ENCODE assay signal across 11 cellular contexts in genomic region chr16:86751081-86752030, GRCh38.
DNase-seq lines count a peak whose midpoint lies in the region; ATAC-seq, FAIRE-seq and TF ChIP-seq lines count a peak whose summit lies in the region.
"Had no signal": no experiment of that assay in that cellular context is flagged by ENCODE, and none has a peak within 500 bp of the region (broad histone marks: within the 10 kb centered on the region; RNA-seq: fewer than 3 reads in every experiment).

No MANE protein-coding gene starts in this region.

- H3K27ac Mint-ChIP-seq in HFFc6 (peak overlapping the region; percentile 95), glutamatergic neuron (ENCODE audit: unreplicated experiment) (no peak overlapping the region)
- H3K27ac Mint-ChIP-seq: activated T-cell treated with anti-CD3 and anti-CD28 coated beads, Interleukin-2, amount 50 U/mL, for 72 hours; T-helper 17 cell had no signal

- no peak for FAIRE-seq in frontal cortex (lab: Jason Lieb, UNC)

- H3K9me3 Mint-ChIP-seq in HFFc6 = no peaks in the 10 kb centered on the region
- H3K9me3 Mint-ChIP-seq in glutamatergic neuron (ENCODE audit: unreplicated experiment) = peaks cover 1% of the 10 kb centered on the region
- H3K9me3 Mint-ChIP-seq: activated T-cell treated with anti-CD3 and anti-CD28 coated beads, Interleukin-2, amount 50 U/mL, for 72 hours had no signal

- no peaks in the 10 kb centered on the region for H3K36me3 Mint-ChIP-seq in HFFc6 (ENCODE audit: low read depth)
- no peaks in the 10 kb centered on the region for H3K36me3 Mint-ChIP-seq in glutamatergic neuron (ENCODE audit: unreplicated experiment)

- no peak for ATAC-seq in GM19035 (IDR thresholded peaks at IDR 0.05; ENCODE audit: unreplicated experiment)
- ATAC-seq: activated T-cell treated with anti-CD3 and anti-CD28 coated beads, Interleukin-2, amount 50 U/mL, for 72 hours; T-helper 17 cell had no signal

- H3K27me3 Mint-ChIP-seq in HFFc6 (ENCODE audit: insufficient read depth) (no peaks in the 10 kb centered on the region; the same call in 1 of the 2 replicates), glutamatergic neuron (ENCODE audit: unreplicated experiment) (peaks cover 6% of the 10 kb centered on the region)

- H3K4me1 Mint-ChIP-seq in HFFc6 (ENCODE audit: low read depth) (peaks cover 25% of the 10 kb centered on the region), glutamatergic neuron (ENCODE audit: low read depth, unreplicated experiment) (no peaks in the 10 kb centered on the region)
- H3K4me1 Mint-ChIP-seq: T-helper 17 cell had no signal

- TF ChIP-seq CTCF in HFFc6 (IDR thresholded peaks at IDR 0.05) (no peak), glutamatergic neuron (IDR thresholded peaks at IDR 0.05; ENCODE audit: partially characterized antibody, unreplicated experiment) (no peak)

- DNase-seq in HFFc6 (peak; percentile 78), amniotic stem cell (lab: John Stamatoyannopoulos, UW) (peak; percentile 66), glomerular visceral epithelial cell (ENCODE audit: extremely low spot score) (peak; percentile 83), stromal cell of bone marrow (ENCODE audit: low read depth) (peak; percentile 86), frontal cortex (ENCODE audit: low spot score in 2 of 2) (no peak), glutamatergic neuron (no peak)
- DNase-seq: activated T-cell treated with anti-CD3 and anti-CD28 coated beads, Interleukin-2, amount 50 U/mL, for 72 hours; effector CD4-positive, alpha-beta T cell; NCI-H524; T-helper 17 cell had no signal

- H3K4me3 Mint-ChIP-seq in HFFc6 (peak overlapping the region; percentile 77), glutamatergic neuron (ENCODE audit: unreplicated experiment) (no peak overlapping the region)
- H3K4me3 Mint-ChIP-seq: activated T-cell treated with anti-CD3 and anti-CD28 coated beads, Interleukin-2, amount 50 U/mL, for 72 hours; T-helper 17 cell had no signal

Comparison
In these comparisons a context has a peak if more than half of its experiments do, and no peak if none do; other contexts are left out.
1. DNase-seq: peak in HFFc6 (single experiment), amniotic stem cell (single experiment), glomerular visceral epithelial cell (single experiment) and stromal cell of bone marrow (single experiment); none in frontal cortex (0 of 2) and glutamatergic neuron (single experiment).